Comparison of ENCODE assay signal across 15 cellular contexts in the genomic region with DNA sequence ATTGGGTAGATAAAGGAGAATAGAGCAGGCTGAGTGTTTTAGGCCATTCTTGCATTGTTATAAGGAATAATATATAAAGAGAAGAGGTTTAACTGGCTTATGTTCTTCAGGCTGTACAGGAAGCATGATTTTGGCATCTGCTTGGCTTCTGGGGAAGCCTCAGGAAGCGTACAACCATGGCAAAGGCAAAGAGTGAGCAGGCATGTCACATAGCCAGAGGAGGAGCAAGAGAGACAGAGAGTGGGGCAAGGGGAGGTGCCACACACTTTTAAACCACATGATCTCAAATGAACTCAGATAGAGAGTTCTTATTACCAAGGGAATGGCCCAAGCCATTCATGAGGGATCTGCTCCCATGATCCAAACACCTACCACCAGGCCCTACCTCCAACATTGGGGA.
"Had no signal": no experiment of that assay in that cellular context is flagged by ENCODE, and none has a peak within 500 bp of the region (broad histone marks: within the 10 kb centered on the region; RNA-seq: fewer than 3 reads in every experiment).

No MANE protein-coding gene starts in this region.

- ATAC-seq: left lung; naive thymus-derived CD4-positive, alpha-beta T cell; sciatic nerve; stimulated activated naive CD8-positive, alpha-beta T cell treated with anti-CD3 and anti-CD28 coated beads, Interleukin-15, Interleukin-2, amounts not matched to agents 100 U/mL and 50 U/mL, for 24 hours had no signal

- DNase-seq: activated CD4-positive, alpha-beta T cell treated with anti-CD3 and anti-CD28 coated beads for 1 hour; activated CD4-positive, alpha-beta T cell treated with anti-CD3 and anti-CD28 coated beads, Interleukin-2, amount 50 U/mL, for 4 hours; activated naive CD4-positive, alpha-beta T cell; activated naive CD8-positive, alpha-beta T cell treated with anti-CD3 and anti-CD28 coated beads, Interleukin-2, amount 10 ng/mL, durations not matched to agents 7 days and 5 days; activated T-cell treated with anti-CD3 and anti-CD28 coated beads for 4 hours; central memory CD4-positive, alpha-beta T cell; colonic mucosa; kidney; left lung; mammary epithelial cell; naive thymus-derived CD4-positive, alpha-beta T cell; ovary; stimulated activated naive CD8-positive, alpha-beta T cell treated with anti-CD3 and anti-CD28 coated beads, Interleukin-15, Interleukin-2, amounts not matched to agents 100 U/mL and 50 U/mL, for 24 hours; transverse colon had no signal
